In the genomic region with DNA sequence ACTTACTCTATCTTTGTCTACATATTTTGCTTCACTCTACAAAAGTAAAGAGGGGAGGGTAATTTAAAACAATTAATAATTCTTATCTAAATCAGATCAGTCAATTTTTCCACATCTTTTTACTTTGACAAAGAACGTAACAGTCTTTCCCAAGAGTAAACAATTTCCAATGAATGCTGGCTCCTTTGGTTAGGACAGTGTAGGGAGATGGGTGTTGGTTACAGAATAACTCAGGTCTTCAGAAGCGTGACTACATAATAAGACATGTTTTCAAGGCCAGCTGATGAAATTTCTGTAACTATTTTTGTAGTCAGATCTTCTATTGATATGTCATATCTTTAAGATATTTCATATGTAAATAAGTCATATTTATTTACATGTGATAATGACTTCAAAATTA, we compare ENCODE assay signal across 20 cellular contexts.
DNase-seq lines count a peak whose midpoint lies in the region; ATAC-seq and TF ChIP-seq lines count a peak whose summit lies in the region.
"Had no signal": no experiment of that assay in that cellular context is flagged by ENCODE, and none has a peak within 500 bp of the region (broad histone marks: within the 10 kb centered on the region; RNA-seq: fewer than 3 reads in every experiment).

No MANE protein-coding gene starts in this region.

- no peaks in the 10 kb centered on the region for H3K36me3 ChIP-seq in thyroid gland
- no peaks in the 10 kb centered on the region for H3K36me3 ChIP-seq in SJCRH30
- H3K36me3 ChIP-seq in psoas muscle (ENCODE audit: insufficient read depth in 1 of 2, low read depth in 1 of 2), result no peaks in the 10 kb centered on the region
- H3K36me3 ChIP-seq: BLaER1 had no signal

- H3K9me3 ChIP-seq in thyroid gland (no peaks in the 10 kb centered on the region), SJCRH30 (replicated peaks) (no peaks in the 10 kb centered on the region), psoas muscle (no peaks in the 10 kb centered on the region)
- H3K9me3 ChIP-seq: BLaER1, Caco-2 had no signal

- no peak for TF ChIP-seq CTCF in epithelial cell of proximal tubule (conservative IDR thresholded peaks at IDR 0.05; ENCODE audit: low read depth, low read length)
- no peak for TF ChIP-seq CTCF in thyroid gland (IDR thresholded peaks at IDR 0.05)
- no peak for TF ChIP-seq CTCF in psoas muscle (IDR thresholded peaks at IDR 0.05)
- TF ChIP-seq CTCF in MCF 10A (IDR thresholded peaks at IDR 0.05; ENCODE audit: unreplicated experiment), result no peak

- H3K27ac ChIP-seq in thyroid gland (peak overlapping the region; percentile 38 to 66 (median 56)), SJCRH30 (no peak overlapping the region), psoas muscle (no peak overlapping the region)
- H3K27ac ChIP-seq: BLaER1, C4-2B had no signal

- no peak overlapping the region for H3K4me3 Mint-ChIP-seq in MCF 10A (ENCODE audit: unreplicated experiment)
- H3K4me3 Mint-ChIP-seq: B cell; CD4-positive, CD25-positive, alpha-beta regulatory T cell; CD8-positive, alpha-beta T cell; GM23338; H9 had no signal

- BruUV-seq in MCF 10A (replicated peaks; lab: Mats Ljungman, UMichigan), result no TSS peak

- H3K27ac Mint-ChIP-seq in MCF 10A (ENCODE audit: low read depth, unreplicated experiment), result no peak overlapping the region
- H3K27ac Mint-ChIP-seq: B cell; CD4-positive, CD25-positive, alpha-beta regulatory T cell; CD8-positive, alpha-beta T cell; GM23338; H9 had no signal

- no peaks in the 10 kb centered on the region for H3K36me3 Mint-ChIP-seq in MCF 10A (ENCODE audit: insufficient read depth, unreplicated experiment)
- H3K36me3 Mint-ChIP-seq: CD4-positive, CD25-positive, alpha-beta regulatory T cell; CD8-positive, alpha-beta T cell had no signal

- H3K4me1 Mint-ChIP-seq in MCF 10A (ENCODE audit: insufficient read depth, unreplicated experiment), result peaks cover 5% of the 10 kb centered on the region
- H3K4me1 Mint-ChIP-seq: B cell; CD4-positive, CD25-positive, alpha-beta regulatory T cell had no signal

- WGBS in thyroid gland, 2 donors, result 72 to 74% methylated on average over 2 of the region's 2 CpGs
- WGBS in psoas muscle, 3 donors, result 73 to 75% (median 74%) methylated on average over 2 of the region's 2 CpGs

- H3K4me1 ChIP-seq in thyroid gland (peaks cover 16 to 17% of the 10 kb centered on the region in 2 donors), SJCRH30 (no peaks in the 10 kb centered on the region), psoas muscle (no peaks in the 10 kb centered on the region)
- H3K4me1 ChIP-seq: BLaER1 had no signal

- ATAC-seq in psoas muscle, result no peak
- ATAC-seq in GM18511 (IDR thresholded peaks at IDR 0.05; ENCODE audit: unreplicated experiment), result no peak
- ATAC-seq: CD8-positive, alpha-beta T cell; GM12878; GM23338; HCT116 had no signal

- no peaks in the 10 kb centered on the region for H3K27me3 ChIP-seq in thyroid gland
- no peaks in the 10 kb centered on the region for H3K27me3 ChIP-seq in SJCRH30
- peaks cover 0 to 6% (median 0%) of the 10 kb centered on the region in 3 donors for H3K27me3 ChIP-seq in psoas muscle (ENCODE audit: insufficient read depth in 3 of 3, low read length in 2 of 3)
- H3K27me3 ChIP-seq: BLaER1 had no signal

- POLR2A ChIA-PET in MCF 10A (lab: Yijun Ruan, JAX), result interaction anchor here (0.5 kb wide), 1 partner anchor 1139 kb away, joined by 3 read pairs; no protein-coding TSS in a partner anchor

- no peak overlapping the region for H3K4me3 ChIP-seq in epithelial cell of proximal tubule (ENCODE audit: low read depth, low read length)
- no peak overlapping the region for H3K4me3 ChIP-seq in thyroid gland (replicated peaks in 1 of 3)
- H3K4me3 ChIP-seq in SJCRH30, result no peak overlapping the region
- H3K4me3 ChIP-seq in psoas muscle, result no peak overlapping the region
- H3K4me3 ChIP-seq: BLaER1, GM12878, GM23338 had no signal

- DNase-seq in NCI-H146 treated with DMSO at 0.1 percent for 48 hours (lab: John Stamatoyannopoulos, UW; ENCODE audit: unreplicated experiment) (peak; percentile 57), epithelial cell of proximal tubule (ENCODE audit: low read depth) (peak; percentile 49), kidney tubule cell (ENCODE audit: low spot score) (peak; percentile 21), thyroid gland (no peak), SJCRH30 (no peak), psoas muscle (no peak), MCF 10A (ENCODE audit: unreplicated experiment) (no peak)
- DNase-seq: Caco-2; CD4-positive, CD25-positive, alpha-beta regulatory T cell; CD8-positive, alpha-beta T cell; DMS153; DND-41; H9 had no signal

- intact Hi-C loops in thyroid gland (cut with DNase I) (no loop called here), psoas muscle (cut with DNase I) (no loop called here), MCF 10A (cut with micrococcal nuclease) (no loop called here)

- peaks cover 12% of the 10 kb centered on the region for H3K27me3 Mint-ChIP-seq in MCF 10A (ENCODE audit: insufficient read depth, unreplicated experiment)

- no peaks in the 10 kb centered on the region for H3K9me3 Mint-ChIP-seq in MCF 10A (ENCODE audit: unreplicated experiment)
- H3K9me3 Mint-ChIP-seq: CD8-positive, alpha-beta T cell; GM23338; H9 had no signal

- no peak for TF ChIP-seq POLR2A in thyroid gland (IDR thresholded peaks at IDR 0.05)

- CTCF ChIA-PET in MCF 10A (lab: Yijun Ruan, JAX), result interaction anchor here (0.6 to 3.1 kb wide), 3 partner anchors 61 to 135 kb away, joined by 3 to 17 read pairs (median 4); no protein-coding TSS in a partner anchor

Comparison
In these comparisons a context has a peak if more than half of its experiments do, and no peak if none do; other contexts are left out.
1. DNase-seq: peak in NCI-H146 treated with DMSO at 0.1 percent for 48 hours (single experiment), epithelial cell of proximal tubule (single experiment) and kidney tubule cell (single experiment); none in thyroid gland (0 of 2), SJCRH30 (0 of 2), psoas muscle (0 of 2) and MCF 10A (single experiment).
2. H3K27ac ChIP-seq: peak in thyroid gland (3 of 3); none in SJCRH30 (single experiment) and psoas muscle (single experiment).